ENCODE assay signal across 9 cellular contexts in genomic region chr22:23696326-23696851, GRCh38. TPM values are rescaled to one million over a fixed set of nuclear protein-coding genes. Genes with fewer than 3 reads are reported as not detected.
A peak's percentile ranks its signal among the peaks of the same experiment; 100 is the strongest.
DNase-seq lines count a peak whose midpoint lies in the region; ATAC-seq and TF ChIP-seq lines count a peak whose summit lies in the region.
"Had no signal": no experiment of that assay in that cellular context is flagged by ENCODE, and none has a peak within 500 bp of the region (broad histone marks: within the 10 kb centered on the region; RNA-seq: fewer than 3 reads in every experiment).

No MANE protein-coding gene starts in this region.

- H3K4me1 ChIP-seq in endodermal cell (ENCODE audit: control insufficient read depth, insufficient read depth, low read length): no peaks in the 10 kb centered on the region

- H3K4me3 Mint-ChIP-seq in activated B cell treated with CpG ODN at 0.5 μM for 24 hours (peak overlapping the region; percentile 75), endodermal cell (no peak overlapping the region)
- H3K4me3 Mint-ChIP-seq in central memory CD8-positive, alpha-beta T cell: peak overlapping the region; percentile 93

- no peak overlapping the region for H3K27ac ChIP-seq in endodermal cell (ENCODE audit: low read depth, low read length)

- H3K9me3 ChIP-seq in endodermal cell (ENCODE audit: control insufficient read depth, low read length): no peaks in the 10 kb centered on the region

- DNase-seq in activated B cell treated with CpG ODN at 0.5 μM for 24 hours: peak; percentile 52
- peak; percentile 58 to 76 for DNase-seq in central memory CD8-positive, alpha-beta T cell (ENCODE audit: low spot score in 2 of 2)
- DNase-seq in stimulated activated CD4-positive, alpha-beta T cell treated with anti-CD3 and anti-CD28 coated beads, Interleukin-4, amount 100 ng/mL, for 1 hour: peak; percentile 66
- no peak for DNase-seq in NCI-H774 (lab: John Stamatoyannopoulos, UW)
- DNase-seq in endodermal cell: no peak

- TF ChIP-seq CTCF in activated B cell treated with CpG ODN at 0.5 μM for 24 hours (IDR thresholded peaks at IDR 0.05) (no peak), endodermal cell (conservative IDR thresholded peaks at IDR 0.05) (no peak)

- peak overlapping the region; percentile 95 for H3K27ac Mint-ChIP-seq in activated B cell treated with CpG ODN at 0.5 μM for 24 hours
- peak overlapping the region; percentile 100 for H3K27ac Mint-ChIP-seq in central memory CD8-positive, alpha-beta T cell (ENCODE audit: low read depth)
- no peak overlapping the region for H3K27ac Mint-ChIP-seq in endodermal cell

- POLR2A ChIA-PET in activated B cell treated with CpG ODN at 0.5 μM for 24 hours (lab: Charles Lee): interaction anchor here (0.6 to 1.7 kb wide), 5 partner anchors 21 to 1823 kb away, joined by 3 to 19 read pairs (median 4); partner anchors contain the start of genes GUCD1, MIF, VPREB3 and ZNF70

- no peak overlapping the region for H3K4me3 ChIP-seq in endodermal cell (ENCODE audit: low read length)

- ATAC-seq in HG02885 (IDR thresholded peaks at IDR 0.05; ENCODE audit: poor library complexity, unreplicated experiment) (peak; percentile 86), activated B cell treated with CpG ODN at 0.5 μM for 24 hours (ENCODE audit: low read depth) (peak; percentile 99), HG03045 (IDR thresholded peaks at IDR 0.05; ENCODE audit: unreplicated experiment) (no peak)
- peak; percentile 100 for ATAC-seq in central memory CD8-positive, alpha-beta T cell (replicated peaks; ENCODE audit: extremely low read depth, poor library complexity, severe bottlenecking)

- intact Hi-C loops in activated B cell treated with CpG ODN at 0.5 μM for 24 hours (cut with micrococcal nuclease): loop anchor here (1.0 to 2.0 kb wide), 4 partner anchors 21 to 142 kb away; partner anchors contain the start of genes DERL3 and ZNF70

- H3K27me3 Mint-ChIP-seq in activated B cell treated with CpG ODN at 0.5 μM for 24 hours: no peaks in the 10 kb centered on the region
- H3K27me3 Mint-ChIP-seq in central memory CD8-positive, alpha-beta T cell: no peaks in the 10 kb centered on the region
- no peaks in the 10 kb centered on the region for H3K27me3 Mint-ChIP-seq in endodermal cell (ENCODE audit: insufficient read depth)

- H3K27me3 ChIP-seq in endodermal cell (ENCODE audit: control insufficient read depth, insufficient read depth, low read length, poor library complexity, severe bottlenecking): no peaks in the 10 kb centered on the region

- CTCF ChIA-PET in activated B cell treated with CpG ODN at 0.5 μM for 24 hours (lab: Charles Lee): interaction anchor here (1.8 to 3.0 kb wide), 2 partner anchors 75 to 154 kb away, joined by 4 to 10 read pairs; no protein-coding TSS in a partner anchor

- 95 to 98% methylated on average over 7 to 13 of the region's 13 CpGs for WGBS in endodermal cell (ENCODE audit: insufficient coverage in 1 of 2, insufficient read length in 1 of 2), 2 experiments

- H3K9ac ChIP-seq in endodermal cell (ENCODE audit: extremely low read depth, low read length, poor library complexity, severe bottlenecking): no peak overlapping the region

- H3K36me3 ChIP-seq in endodermal cell (ENCODE audit: control insufficient read depth, insufficient read depth, low read length): peaks cover 32% of the 10 kb centered on the region

- peaks cover 27% of the 10 kb centered on the region for H3K4me1 Mint-ChIP-seq in activated B cell treated with CpG ODN at 0.5 μM for 24 hours
- peaks cover 35% of the 10 kb centered on the region for H3K4me1 Mint-ChIP-seq in central memory CD8-positive, alpha-beta T cell
- H3K4me1 Mint-ChIP-seq in endodermal cell: no peaks in the 10 kb centered on the region

- H3K9me3 Mint-ChIP-seq in activated B cell treated with CpG ODN at 0.5 μM for 24 hours (no peaks in the 10 kb centered on the region), endodermal cell (no peaks in the 10 kb centered on the region)
- no peaks in the 10 kb centered on the region for H3K9me3 Mint-ChIP-seq in central memory CD8-positive, alpha-beta T cell

- peak; percentile 22 for TF ChIP-seq POLR2A in GM15510 (IDR thresholded peaks at IDR 0.05; ENCODE audit: borderline replicate concordance, extremely low read depth, insufficient read length)

- peaks cover 54% of the 10 kb centered on the region for H3K36me3 Mint-ChIP-seq in activated B cell treated with CpG ODN at 0.5 μM for 24 hours (ENCODE audit: low read depth)
- peaks cover 21% of the 10 kb centered on the region for H3K36me3 Mint-ChIP-seq in central memory CD8-positive, alpha-beta T cell (ENCODE audit: insufficient read depth)
- H3K36me3 Mint-ChIP-seq in endodermal cell (ENCODE audit: low read depth): peaks cover 37% of the 10 kb centered on the region

RNA-seq across cellular contexts. Expression of gene RGL4, which starts 5.6 kb away (rescaled TPM):
- total RNA-seq in activated B cell treated with CpG ODN at 0.5 μM for 24 hours: 0.42 and 0.81 TPM in 2 replicates
- total RNA-seq in endodermal cell: not detected
- polyA plus RNA-seq in endodermal cell (2013, experiment 1 of 2): not detected
- polyA plus RNA-seq in endodermal cell (2013, experiment 2 of 2): not detected
- total RNA-seq: fibroblast of villous mesenchyme had no signal

RNA-seq across cellular contexts. Expression of gene ZNF70, which starts 54.5 kb away (rescaled TPM):
- total RNA-seq in activated B cell treated with CpG ODN at 0.5 μM for 24 hours: 4.0 and 4.9 TPM in 2 replicates
- 1 to 10 TPM; 4.7 to 5.7 TPM for total RNA-seq in endodermal cell
- polyA plus RNA-seq in endodermal cell (2013, experiment 1 of 2): 4.4 TPM
- 3.8 TPM for polyA plus RNA-seq in endodermal cell (2013, experiment 2 of 2)

RNA-seq across cellular contexts. Expression of gene VPREB3, which starts 57.8 kb away (rescaled TPM):
- 15.0 and 15.9 TPM in 2 replicates for total RNA-seq in activated B cell treated with CpG ODN at 0.5 μM for 24 hours
- total RNA-seq in endodermal cell: not detected
- not detected for polyA plus RNA-seq in endodermal cell (2013, experiment 1 of 2)
- polyA plus RNA-seq in endodermal cell (2013, experiment 2 of 2): not detected
- total RNA-seq: fibroblast of villous mesenchyme had no signal

Comparison
In these comparisons a context has a peak if more than half of its experiments do, and no peak if none do; other contexts are left out.
1. DNase-seq: peak in activated B cell treated with CpG ODN at 0.5 μM for 24 hours (single experiment), central memory CD8-positive, alpha-beta T cell (2 of 2) and stimulated activated CD4-positive, alpha-beta T cell treated with anti-CD3 and anti-CD28 coated beads, Interleukin-4, amount 100 ng/mL, for 1 hour (single experiment); none in NCI-H774 (single experiment) and endodermal cell (single experiment).
2. RNA of gene VPREB3, which starts 57.8 kb away (total RNA-seq): 15.0 to 15.9 TPM in activated B cell treated with CpG ODN at 0.5 μM for 24 hours; not detected in endodermal cell; every median in the first group is over 10 times any median in the second.